ENCODE assay signal across 9 cellular contexts in the genomic region with DNA sequence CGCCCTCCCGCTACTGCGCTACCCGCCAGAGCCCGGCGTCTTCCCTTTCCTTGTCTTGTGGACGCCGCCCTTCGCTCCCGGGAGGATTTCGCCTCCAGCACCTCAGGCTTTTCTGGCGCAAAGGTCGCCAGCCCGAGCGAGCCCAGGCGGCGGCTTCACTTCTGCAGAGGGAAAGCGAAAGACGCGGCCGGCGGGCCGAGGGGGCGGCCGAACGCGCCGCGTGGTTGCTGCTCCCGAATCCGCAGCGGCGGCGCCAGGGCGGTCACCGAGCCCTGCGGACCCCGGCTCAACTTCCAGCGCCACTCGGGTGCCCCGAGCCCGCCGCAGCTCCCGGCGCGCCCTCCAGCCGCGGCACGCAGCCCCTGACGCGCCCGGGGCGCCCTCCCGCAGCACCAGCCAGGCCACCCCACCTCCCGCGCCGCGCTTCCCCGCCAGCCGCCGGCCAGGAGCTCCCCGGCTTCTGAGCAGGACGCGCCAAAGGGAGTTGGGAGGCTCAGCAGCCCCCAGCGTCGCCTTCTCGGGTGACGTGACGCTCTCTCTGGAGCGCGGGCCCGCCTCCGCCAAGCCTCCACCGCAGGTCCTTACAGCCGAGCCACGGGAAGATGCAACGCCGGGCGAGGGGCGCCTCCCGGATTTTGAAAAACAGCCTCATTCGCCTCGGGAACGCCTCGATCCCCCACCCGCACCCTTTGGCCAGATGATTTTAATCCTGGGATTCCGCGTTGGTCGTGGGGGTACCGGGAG.
DNase-seq lines count a peak whose midpoint lies in the region; ATAC-seq and TF ChIP-seq lines count a peak whose summit lies in the region.
"Had no signal": no experiment of that assay in that cellular context is flagged by ENCODE, and none has a peak within 500 bp of the region (broad histone marks: within the 10 kb centered on the region; RNA-seq: fewer than 3 reads in every experiment).

No MANE protein-coding gene starts in this region.

- peak in 1 of 2 donors; percentile 40 for TF ChIP-seq POLR2A in thyroid gland (IDR thresholded peaks at IDR 0.05)

- peaks cover 4% of the 10 kb centered on the region; the same call in 1 of the 2 replicates for H3K9me3 ChIP-seq in SJSA1 (replicated peaks)
- no peaks in the 10 kb centered on the region for H3K9me3 ChIP-seq in endocrine pancreas (ENCODE audit: control insufficient read depth, low read length)
- H3K9me3 ChIP-seq in lower lobe of right lung = no peaks in the 10 kb centered on the region
- H3K9me3 ChIP-seq in thyroid gland = no peaks in the 10 kb centered on the region

- peak; percentile 13 for DNase-seq in NCI-H2227 (lab: John Stamatoyannopoulos, UW; ENCODE audit: unreplicated experiment)
- no peak for DNase-seq in NCI-H2227 treated with DMSO at 0.1 percent for 48 hours (lab: John Stamatoyannopoulos, UW)
- DNase-seq in SJSA1 (ENCODE audit: low read depth in 1 of 2, low spot score in 2 of 2) = peak in 1 of 2 experiments; percentile 25
- DNase-seq in lower lobe of right lung = peak; percentile 76
- peak; percentile 33 to 46 for DNase-seq in thyroid gland
- DNase-seq in UCSD-AML1 (lab: John Stamatoyannopoulos, UW; ENCODE audit: unreplicated experiment) = no peak
- no peak for DNase-seq in MV-4-11 (lab: John Stamatoyannopoulos, UW)
- DNase-seq: activated B cell treated with CpG ODN at 0.5 μM for 24 hours had no signal

- H3K36me3 ChIP-seq in SJSA1 = no peaks in the 10 kb centered on the region
- no peaks in the 10 kb centered on the region for H3K36me3 ChIP-seq in endocrine pancreas (ENCODE audit: control insufficient read depth, insufficient read depth, low read length)
- no peaks in the 10 kb centered on the region for H3K36me3 ChIP-seq in lower lobe of right lung
- H3K36me3 ChIP-seq in thyroid gland = no peaks in the 10 kb centered on the region

- H3K4me3 ChIP-seq in SJSA1 (peak overlapping the region; percentile 41), endocrine pancreas (ENCODE audit: control insufficient read depth, insufficient read depth, low read length) (no peak overlapping the region), lower lobe of right lung (peak overlapping the region; percentile 68), thyroid gland (replicated peaks in 1 of 3) (peak overlapping the region; percentile 49 to 57 (median 53))

- H3K27me3 ChIP-seq in SJSA1 (replicated peaks) (peaks cover 70% of the 10 kb centered on the region), endocrine pancreas (ENCODE audit: control insufficient read depth, insufficient read depth, low read length) (no peaks in the 10 kb centered on the region), lower lobe of right lung (ENCODE audit: low read depth) (peaks cover 23% of the 10 kb centered on the region), thyroid gland (no peaks in the 10 kb centered on the region)

- intact Hi-C loops in lower lobe of right lung (cut with DNase I) (no loop called here), thyroid gland (cut with DNase I) (no loop called here)

- TF ChIP-seq CTCF in lower lobe of right lung (IDR thresholded peaks at IDR 0.05) (no peak), thyroid gland (IDR thresholded peaks at IDR 0.05) (no peak)

- H3K4me1 ChIP-seq in SJSA1 (replicated peaks) (peaks cover 28% of the 10 kb centered on the region), endocrine pancreas (ENCODE audit: control insufficient read depth, insufficient read depth, low read length) (no peaks in the 10 kb centered on the region), lower lobe of right lung (peaks cover 8% of the 10 kb centered on the region), thyroid gland (peaks cover 11 to 20% of the 10 kb centered on the region in 2 donors)

- peak; percentile 50 to 58 for ATAC-seq in lower lobe of right lung

- 0 to 3% methylated on average over 17 to 23 of the region's 90 CpGs for WGBS in thyroid gland, 2 donors

- H3K27ac ChIP-seq in SJSA1 (no peak overlapping the region), lower lobe of right lung (peak overlapping the region; percentile 85), thyroid gland (no peak overlapping the region)

- H3K9ac ChIP-seq in endocrine pancreas (ENCODE audit: control insufficient read depth, insufficient read depth, low read length) = peak overlapping the region; percentile 69

Comparison
In these comparisons a context has a peak if more than half of its experiments do, and no peak if none do; other contexts are left out.
1. DNase-seq: peak in NCI-H2227 (single experiment), lower lobe of right lung (single experiment) and thyroid gland (2 of 2); none in NCI-H2227 treated with DMSO at 0.1 percent for 48 hours (single experiment), UCSD-AML1 (single experiment) and MV-4-11 (single experiment).